Comparison of ENCODE assay signal across 8 cellular contexts in the genomic region with DNA sequence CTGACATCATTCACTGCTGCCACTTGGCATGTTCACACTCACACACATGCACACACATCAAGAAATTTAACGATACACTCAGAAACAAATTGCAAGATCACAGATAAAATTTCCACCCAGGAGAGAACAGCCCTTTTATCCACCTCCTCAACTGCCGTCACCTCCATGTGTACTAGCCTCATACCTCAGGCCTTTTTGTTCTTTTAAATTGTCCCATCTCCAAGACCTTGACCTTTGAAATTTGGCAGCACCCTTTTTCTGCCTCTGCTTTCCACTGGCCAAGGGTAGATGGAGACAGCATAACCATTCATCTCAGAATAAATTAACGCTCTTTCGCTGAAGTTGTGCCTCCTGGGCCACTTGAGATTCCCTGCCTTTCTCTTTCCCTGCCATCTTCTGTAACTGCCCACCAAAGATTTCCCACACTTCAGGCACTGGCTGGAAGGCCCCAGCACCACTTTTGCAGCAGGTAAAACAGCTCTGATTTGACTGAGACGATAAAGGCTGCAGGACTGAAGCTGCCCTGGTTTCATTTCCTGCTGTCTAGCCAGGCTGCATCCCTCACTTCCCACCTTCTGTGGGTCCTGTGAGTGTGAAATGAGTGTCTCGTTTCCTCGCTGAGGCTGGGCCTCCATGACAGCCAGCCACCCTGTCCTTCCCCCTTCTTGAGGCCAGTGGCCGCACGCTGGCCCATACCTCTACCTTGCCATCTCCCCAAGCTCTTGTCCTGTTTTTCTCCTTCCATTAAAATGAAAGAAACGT. TPM values are rescaled to one million over a fixed set of nuclear protein-coding genes. Genes with fewer than 3 reads are reported as not detected.
A peak's percentile ranks its signal among the peaks of the same experiment; 100 is the strongest.
DNase-seq lines count a peak whose midpoint lies in the region; ATAC-seq lines count a peak whose summit lies in the region.

No MANE protein-coding gene starts in this region.

- DNase-seq in activated CD4-positive, alpha-beta T cell treated with anti-CD3 and anti-CD28 coated beads, Interleukin-2, amount 50 U/mL, for 4 hours: peak; percentile 6 to 19
- DNase-seq in left lobe of liver (ENCODE audit: low spot score) (peak; percentile 64), NCI-H1092 (lab: John Stamatoyannopoulos, UW) (no peak), NCI-H2171 (lab: John Stamatoyannopoulos, UW) (no peak), NCI-H1105 (lab: John Stamatoyannopoulos, UW) (no peak), COR-L47 (lab: John Stamatoyannopoulos, UW) (no peak)

- ATAC-seq in GM18867 (IDR thresholded peaks at IDR 0.05; ENCODE audit: unreplicated experiment): peak; percentile 54
- peak; percentile 68 for ATAC-seq in HG02642 (IDR thresholded peaks at IDR 0.05; ENCODE audit: poor library complexity, unreplicated experiment)
- ATAC-seq in left lobe of liver: peak; percentile 63

RNA-seq across cellular contexts. Expression of a gene that starts 39.3 kb away (rescaled TPM):
- total RNA-seq in left lobe of liver: 31.4 TPM

Comparison
In these comparisons a context has a peak if more than half of its experiments do, and no peak if none do; other contexts are left out.
1. DNase-seq: peak in activated CD4-positive, alpha-beta T cell treated with anti-CD3 and anti-CD28 coated beads, Interleukin-2, amount 50 U/mL, for 4 hours (2 of 2) and left lobe of liver (single experiment); none in NCI-H1092 (single experiment), NCI-H2171 (single experiment), NCI-H1105 (single experiment) and COR-L47 (single experiment).
2. Peak in every context shown above with its lines, with median percentiles within 50 percentile points of each other: ATAC-seq.